11 cellular contexts compared by ENCODE assay signal in genomic region chr16:85479972-85480726, GRCh38.
A peak's percentile ranks its signal among the peaks of the same experiment; 100 is the strongest.
DNase-seq lines count a peak whose midpoint lies in the region; ATAC-seq, FAIRE-seq and TF ChIP-seq lines count a peak whose summit lies in the region.
"Had no signal": no experiment of that assay in that cellular context is flagged by ENCODE, and none has a peak within 500 bp of the region (broad histone marks: within the 10 kb centered on the region; RNA-seq: fewer than 3 reads in every experiment).

No MANE protein-coding gene starts in this region.

- peak; percentile 31 for DNase-seq in activated CD4-positive, alpha-beta T cell treated with anti-CD3 and anti-CD28 coated beads for 36 hours
- no peak for DNase-seq in activated CD4-positive, alpha-beta T cell treated with anti-CD3 and anti-CD28 coated beads, Interleukin-2, amount 10 ng/mL, durations not matched to agents 7 days and 5 days
- peak; percentile 66 for DNase-seq in NCI-H1694 treated with DMSO at 0.1 percent for 48 hours (lab: John Stamatoyannopoulos, UW)
- peak; percentile 57 for DNase-seq in small intestine
- no peak for DNase-seq in NCI-H2227 treated with DMSO at 0.1 percent for 48 hours (lab: John Stamatoyannopoulos, UW)
- DNase-seq in uterus, result no peak
- DNase-seq in SW 1271 (lab: John Stamatoyannopoulos, UW), result no peak
- DNase-seq: CD4-positive, CD25-positive, alpha-beta regulatory T cell; kidney glomerular epithelial cell had no signal

- ATAC-seq in activated CD4-positive, alpha-beta T cell treated with anti-CD3 and anti-CD28 coated beads for 36 hours, result no peak
- ATAC-seq: SK-N-SH treated with all-trans-retinoic acid at 6 μM for 48 hours had no signal

- H3K27ac Mint-ChIP-seq in activated CD4-positive, alpha-beta T cell treated with anti-CD3 and anti-CD28 coated beads for 36 hours, result no peak overlapping the region
- H3K27ac Mint-ChIP-seq in activated CD4-positive, alpha-beta T cell treated with anti-CD3 and anti-CD28 coated beads, Interleukin-2, amount 10 ng/mL, durations not matched to agents 7 days and 5 days, result no peak overlapping the region

- H3K27me3 Mint-ChIP-seq in activated CD4-positive, alpha-beta T cell treated with anti-CD3 and anti-CD28 coated beads for 36 hours, result no peaks in the 10 kb centered on the region
- no peaks in the 10 kb centered on the region for H3K27me3 Mint-ChIP-seq in activated CD4-positive, alpha-beta T cell treated with anti-CD3 and anti-CD28 coated beads, Interleukin-2, amount 10 ng/mL, durations not matched to agents 7 days and 5 days

- H3K4me1 ChIP-seq in endocrine pancreas (ENCODE audit: control insufficient read depth, insufficient read depth, low read length) (no peaks in the 10 kb centered on the region), small intestine (ENCODE audit: control insufficient read depth in 2 of 2, insufficient read depth in 1 of 2, low read depth in 1 of 2, low read length in 1 of 2) (no peaks in the 10 kb centered on the region), uterus (peaks cover 0 to 6% of the 10 kb centered on the region in 2 donors)

- no peak for TF ChIP-seq POLR2A in uterus (IDR thresholded peaks at IDR 0.05)

- FAIRE-seq in small intestine (lab: Jason Lieb, UNC), result no peak

- CTCF ChIA-PET in activated CD4-positive, alpha-beta T cell treated with anti-CD3 and anti-CD28 coated beads for 36 hours (lab: Charles Lee), result interaction anchor here (0.6 to 1.0 kb wide), 2 partner anchors 9 to 237 kb away, joined by 3 read pairs; no protein-coding TSS in a partner anchor
- CTCF ChIA-PET in activated CD4-positive, alpha-beta T cell treated with anti-CD3 and anti-CD28 coated beads, Interleukin-2, amount 10 ng/mL, durations not matched to agents 7 days and 5 days (lab: Charles Lee), result interaction anchor here (1.5 kb wide), 1 partner anchor 137 kb away, joined by 3 read pairs; no protein-coding TSS in a partner anchor

- POLR2A ChIA-PET in activated CD4-positive, alpha-beta T cell treated with anti-CD3 and anti-CD28 coated beads for 36 hours (lab: Charles Lee), result interaction anchor here (0.6 kb wide), 1 partner anchor 293 kb away, joined by 5 read pairs; no protein-coding TSS in a partner anchor
- POLR2A ChIA-PET in activated CD4-positive, alpha-beta T cell treated with anti-CD3 and anti-CD28 coated beads, Interleukin-2, amount 10 ng/mL, durations not matched to agents 7 days and 5 days (lab: Charles Lee), result no interaction called here

- H3K27me3 ChIP-seq in endocrine pancreas (ENCODE audit: control insufficient read depth, insufficient read depth, low read length) (no peaks in the 10 kb centered on the region), small intestine (ENCODE audit: control insufficient read depth in 2 of 2, insufficient read depth in 2 of 2, low read length in 2 of 2) (no peaks in the 10 kb centered on the region), uterus (no peaks in the 10 kb centered on the region)

- no peak for TF ChIP-seq CTCF in uterus (IDR thresholded peaks at IDR 0.05)

- no peaks in the 10 kb centered on the region for H3K36me3 Mint-ChIP-seq in activated CD4-positive, alpha-beta T cell treated with anti-CD3 and anti-CD28 coated beads for 36 hours (ENCODE audit: low read depth)
- H3K36me3 Mint-ChIP-seq in activated CD4-positive, alpha-beta T cell treated with anti-CD3 and anti-CD28 coated beads, Interleukin-2, amount 10 ng/mL, durations not matched to agents 7 days and 5 days (ENCODE audit: low read depth), result no peaks in the 10 kb centered on the region
- H3K36me3 Mint-ChIP-seq: CD4-positive, CD25-positive, alpha-beta regulatory T cell had no signal

- no peak overlapping the region for H3K4me3 Mint-ChIP-seq in activated CD4-positive, alpha-beta T cell treated with anti-CD3 and anti-CD28 coated beads for 36 hours
- H3K4me3 Mint-ChIP-seq in activated CD4-positive, alpha-beta T cell treated with anti-CD3 and anti-CD28 coated beads, Interleukin-2, amount 10 ng/mL, durations not matched to agents 7 days and 5 days, result no peak overlapping the region
- H3K4me3 Mint-ChIP-seq: CD4-positive, CD25-positive, alpha-beta regulatory T cell had no signal

- H3K4me1 Mint-ChIP-seq in activated CD4-positive, alpha-beta T cell treated with anti-CD3 and anti-CD28 coated beads for 36 hours, result no peaks in the 10 kb centered on the region
- H3K4me1 Mint-ChIP-seq in activated CD4-positive, alpha-beta T cell treated with anti-CD3 and anti-CD28 coated beads, Interleukin-2, amount 10 ng/mL, durations not matched to agents 7 days and 5 days, result no peaks in the 10 kb centered on the region
- H3K4me1 Mint-ChIP-seq: CD4-positive, CD25-positive, alpha-beta regulatory T cell had no signal

- H3K9me3 Mint-ChIP-seq in activated CD4-positive, alpha-beta T cell treated with anti-CD3 and anti-CD28 coated beads for 36 hours (ENCODE audit: low read depth), result no peaks in the 10 kb centered on the region
- H3K9me3 Mint-ChIP-seq in activated CD4-positive, alpha-beta T cell treated with anti-CD3 and anti-CD28 coated beads, Interleukin-2, amount 10 ng/mL, durations not matched to agents 7 days and 5 days, result no peaks in the 10 kb centered on the region
- H3K9me3 Mint-ChIP-seq: CD4-positive, CD25-positive, alpha-beta regulatory T cell had no signal

- no peak overlapping the region for H3K27ac ChIP-seq in small intestine (ENCODE audit: low read depth in 1 of 2, low read length in 1 of 2)
- H3K27ac ChIP-seq in uterus, result no peak overlapping the region

- no peaks in the 10 kb centered on the region for H3K9me3 ChIP-seq in endocrine pancreas (ENCODE audit: control insufficient read depth, low read length)
- H3K9me3 ChIP-seq in small intestine (ENCODE audit: control insufficient read depth, low read depth), result no peaks in the 10 kb centered on the region
- H3K9me3 ChIP-seq in uterus, result no peaks in the 10 kb centered on the region

- WGBS in small intestine, 3 donors, result 33 to 70% (median 55%) methylated on average over 26 of the region's 26 CpGs

- intact Hi-C loops in activated CD4-positive, alpha-beta T cell treated with anti-CD3 and anti-CD28 coated beads for 36 hours (cut with DNase I, micrococcal nuclease), result loop anchor here in 1 of 2 experiments (1.0 kb wide), 1 partner anchor 130 kb away; no protein-coding TSS in a partner anchor
- intact Hi-C loops in uterus (cut with DNase I; ENCODE audit: low total_unique reads), result loop anchor here (10.0 kb wide), 1 partner anchor 65 kb away; no protein-coding TSS in a partner anchor

- H3K4me3 ChIP-seq in endocrine pancreas (ENCODE audit: control insufficient read depth, insufficient read depth, low read length), result no peak overlapping the region
- H3K4me3 ChIP-seq in small intestine (ENCODE audit: low read depth in 1 of 2, low read length in 2 of 2), result no peak overlapping the region
- no peak overlapping the region for H3K4me3 ChIP-seq in uterus

- peak overlapping the region; percentile 47 for H3K9ac ChIP-seq in endocrine pancreas (ENCODE audit: control insufficient read depth, insufficient read depth, low read length)

- H3K36me3 ChIP-seq in endocrine pancreas (ENCODE audit: control insufficient read depth, insufficient read depth, low read length) (no peaks in the 10 kb centered on the region), small intestine (ENCODE audit: control insufficient read depth in 2 of 2, insufficient read depth in 2 of 2, low read length in 2 of 2) (no peaks in the 10 kb centered on the region), uterus (no peaks in the 10 kb centered on the region)

Comparison
In these comparisons a context has a peak if more than half of its experiments do, and no peak if none do; other contexts are left out.
1. DNase-seq: peak in activated CD4-positive, alpha-beta T cell treated with anti-CD3 and anti-CD28 coated beads for 36 hours (single experiment), NCI-H1694 treated with DMSO at 0.1 percent for 48 hours (single experiment) and small intestine (single experiment); none in activated CD4-positive, alpha-beta T cell treated with anti-CD3 and anti-CD28 coated beads, Interleukin-2, amount 10 ng/mL, durations not matched to agents 7 days and 5 days (single experiment), NCI-H2227 treated with DMSO at 0.1 percent for 48 hours (single experiment), uterus (0 of 2) and SW 1271 (0 of 2).